In genomic region chr17:45149037-45149668, GRCh38 we compare ENCODE assay signal across 1 cellular context.
TF ChIP-seq lines count a peak whose summit lies in the region.

No MANE protein-coding gene starts in this region.

TF ChIP-seq in A549, 52 proteins besides CTCF, POLR2A, EP300 and RAD21 (continued from another document):
- no peak for TF ChIP-seq CBX8 (IDR thresholded peaks at IDR 0.05)
- no peak for TF ChIP-seq POLR2AphosphoS2 (conservative IDR thresholded peaks at IDR 0.05; ENCODE audit: low read length)
- TF ChIP-seq ZNF302 (CRISPR knock-in tag; IDR thresholded peaks at IDR 0.05): no peak
- no peak for TF ChIP-seq JUNB (IDR thresholded peaks at IDR 0.05)
- no peak for TF ChIP-seq MAFK (IDR thresholded peaks at IDR 0.05; ENCODE audit: partially characterized antibody)
- TF ChIP-seq CHD2 (IDR thresholded peaks at IDR 0.05; ENCODE audit: low read length, partially characterized antibody): peak; percentile 54
- TF ChIP-seq JUN (IDR thresholded peaks at IDR 0.05): no peak; a peak in 2 of 5 replicates
- no peak for TF ChIP-seq BHLHE40 (IDR thresholded peaks at IDR 0.05; ENCODE audit: low read depth, low read length)
- TF ChIP-seq USF2 (IDR thresholded peaks at IDR 0.05): no peak
- 0 out of 2 replicates have a peak, but pooled peaks have one; percentile 14 for TF ChIP-seq GATA3 (IDR thresholded peaks at IDR 0.05; ENCODE audit: borderline replicate concordance)
- no peak for TF ChIP-seq HOXB13 (CRISPR knock-in tag; IDR thresholded peaks at IDR 0.05; ENCODE audit: low read depth)
- TF ChIP-seq ZSCAN20 (CRISPR knock-in tag; IDR thresholded peaks at IDR 0.05): no peak
- no peak for TF ChIP-seq ATOH8 (CRISPR knock-in tag; IDR thresholded peaks at IDR 0.05; ENCODE audit: low read depth)
- TF ChIP-seq CEBPB (IDR thresholded peaks at IDR 0.05): no peak
- no peak for TF ChIP-seq TFCP2L1 (CRISPR knock-in tag; IDR thresholded peaks at IDR 0.05)
